ENCODE assay signal across 21 cellular contexts in the genomic region with DNA sequence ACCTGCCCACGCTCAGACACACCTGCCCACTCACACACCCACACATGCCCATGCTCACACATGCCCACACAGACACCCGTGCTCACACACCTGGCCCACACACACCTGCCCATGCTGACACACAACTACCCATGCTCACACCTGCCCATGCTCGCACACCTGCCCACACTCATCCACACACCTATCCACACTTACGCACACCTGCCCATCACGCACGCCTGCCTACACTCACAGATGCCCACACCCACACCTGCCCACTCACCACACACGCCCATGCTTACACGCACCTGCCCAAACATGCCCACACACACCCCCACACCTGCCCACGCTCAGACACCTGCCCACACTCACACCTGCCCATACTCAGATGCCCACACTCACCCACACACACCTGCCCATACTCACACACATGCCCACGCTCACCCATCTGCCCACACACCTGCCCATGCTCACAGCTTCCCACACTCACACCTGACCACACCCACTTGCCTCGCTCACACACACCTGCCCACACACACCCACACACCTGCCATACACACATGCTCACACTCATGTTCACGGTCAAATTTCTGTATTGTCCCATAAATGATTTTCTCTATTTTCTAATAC.
"Had no signal": no experiment of that assay in that cellular context is flagged by ENCODE, and none has a peak within 500 bp of the region (broad histone marks: within the 10 kb centered on the region; RNA-seq: fewer than 3 reads in every experiment).

No MANE protein-coding gene starts in this region.

- H3K9ac ChIP-seq: neural progenitor cell had no signal

- H3K4me3 ChIP-seq: gastroesophageal sphincter, left ventricle myocardium inferior, lower lobe of right lung, neural progenitor cell, pancreas, prostate gland, right lobe of liver, spleen, tibial artery had no signal

- H3K27ac ChIP-seq: gastroesophageal sphincter, left ventricle myocardium inferior, lower lobe of right lung, neural progenitor cell, pancreas, prostate gland, right lobe of liver, spleen, tibial artery had no signal

- H3K9me3 ChIP-seq: gastroesophageal sphincter, left ventricle myocardium inferior, lower lobe of right lung, pancreas, prostate gland, right lobe of liver, spleen, tibial artery had no signal

- H2AFZ ChIP-seq: neural progenitor cell had no signal

- FAIRE-seq: endometrium, pancreas had no signal

- H3K4me1 ChIP-seq: prostate gland had no signal

- H3K27me3 ChIP-seq: gastroesophageal sphincter, tibial artery had no signal

- H3K4me2 ChIP-seq: neural progenitor cell had no signal

- ATAC-seq: esophagus mucosa; gastroesophageal sphincter; lower lobe of right lung; pancreas; right lobe of liver; stimulated activated memory B cell treated with anti-CD40 and anti-IgM and Interleukin-4, amounts not matched to agents 10 μg/mL and 1 μg/mL and 100 μg/mL, for 72 hours had no signal

- DNase-seq: effector memory CD4-positive, alpha-beta T cell; glutamatergic neuron; islet precursor cell; left ventricle myocardium inferior; lower lobe of right lung; midbrain; occipital lobe; pancreas; retina; right lobe of liver; spleen; stimulated activated CD4-positive, alpha-beta T cell treated with anti-CD3 and anti-CD28 coated beads, Interleukin-15, amount 100 ng/mL, for 24 hours; stimulated activated CD4-positive, alpha-beta T cell treated with anti-CD3 and anti-CD28 coated beads, Interleukin-1b, Interleukin-23, amount 100 ng/mL, for 48 hours; stimulated activated CD4-positive, alpha-beta T cell treated with anti-CD3 and anti-CD28 coated beads, Interleukin-4, amount 100 ng/mL, for 24 hours; tibial artery had no signal

- H3K36me3 ChIP-seq: gastroesophageal sphincter, left ventricle myocardium inferior, lower lobe of right lung, neural progenitor cell, pancreas, prostate gland, right lobe of liver, spleen, tibial artery had no signal
